In genomic region chr2:237724811-237725478, GRCh38 we compare ENCODE assay signal across 12 cellular contexts.
DNase-seq lines count a peak whose midpoint lies in the region; ATAC-seq, FAIRE-seq and TF ChIP-seq lines count a peak whose summit lies in the region.
"Had no signal": no experiment of that assay in that cellular context is flagged by ENCODE, and none has a peak within 500 bp of the region (broad histone marks: within the 10 kb centered on the region; RNA-seq: fewer than 3 reads in every experiment).

No MANE protein-coding gene starts in this region.

- peaks cover 11% of the 10 kb centered on the region for H3K4me1 ChIP-seq in CD4-positive, CD25-positive, alpha-beta regulatory T cell (ENCODE audit: control insufficient read depth, insufficient read depth, low read length, poor library complexity, severe bottlenecking)

- H3K36me3 ChIP-seq in CD4-positive, CD25-positive, alpha-beta regulatory T cell (ENCODE audit: control insufficient read depth, insufficient read depth, low read length) = peaks cover 31% of the 10 kb centered on the region

- FAIRE-seq in GM12892 (lab: Jason Lieb, UNC) = no peak
- FAIRE-seq: islet of Langerhans had no signal

- H3K4me1 Mint-ChIP-seq in CD4-positive, CD25-positive, alpha-beta regulatory T cell = peaks cover 27 to 77% (median 55%) of the 10 kb centered on the region in 4 donors
- peaks cover 65 to 81% (median 72%) of the 10 kb centered on the region in 3 donors for H3K4me1 Mint-ChIP-seq in T-cell
- H3K4me1 Mint-ChIP-seq in memory B cell = peaks cover 24% of the 10 kb centered on the region

- no peak for DNase-seq in CD4-positive, CD25-positive, alpha-beta regulatory T cell
- peak; percentile 75 for DNase-seq in NCI-H1092 treated with DMSO at 0.1 percent for 48 hours (lab: John Stamatoyannopoulos, UW)
- DNase-seq in T-cell = no peak
- DNase-seq in memory B cell (ENCODE audit: low spot score in 2 of 2) = no peak
- no peak for DNase-seq in GM12892 (ENCODE audit: insufficient read length)
- DNase-seq in pons (ENCODE audit: low spot score) = no peak
- DNase-seq in NCI-H1436 treated with DMSO at 0.1 percent for 48 hours (lab: John Stamatoyannopoulos, UW) = no peak
- DNase-seq in C1 segment of cervical spinal cord (lab: John Stamatoyannopoulos, UW) = no peak
- DNase-seq: activated CD4-positive, alpha-beta T cell treated with anti-CD3 and anti-CD28 coated beads, Interleukin-2, amount 10 ng/mL, durations not matched to agents 7 days and 5 days; erythroblast had no signal

- no peaks in the 10 kb centered on the region for H3K9me3 ChIP-seq in CD4-positive, CD25-positive, alpha-beta regulatory T cell (ENCODE audit: control insufficient read depth in 2 of 2, low read length in 2 of 2)
- H3K9me3 ChIP-seq: BLaER1 had no signal

- H3K27ac Mint-ChIP-seq in CD4-positive, CD25-positive, alpha-beta regulatory T cell = peak overlapping the region; percentile 67 to 85 (median 73)
- peak overlapping the region; percentile 26 to 53 for H3K27ac Mint-ChIP-seq in T-cell
- peak overlapping the region; percentile 48 for H3K27ac Mint-ChIP-seq in memory B cell
- H3K27ac Mint-ChIP-seq: activated CD4-positive, alpha-beta T cell treated with anti-CD3 and anti-CD28 coated beads, Interleukin-2, amount 10 ng/mL, durations not matched to agents 7 days and 5 days had no signal

- no peaks in the 10 kb centered on the region for H3K27me3 Mint-ChIP-seq in CD4-positive, CD25-positive, alpha-beta regulatory T cell
- H3K27me3 Mint-ChIP-seq in T-cell = no peaks in the 10 kb centered on the region
- H3K27me3 Mint-ChIP-seq in memory B cell = no peaks in the 10 kb centered on the region
- H3K27me3 Mint-ChIP-seq: activated CD4-positive, alpha-beta T cell treated with anti-CD3 and anti-CD28 coated beads, Interleukin-2, amount 10 ng/mL, durations not matched to agents 7 days and 5 days had no signal

- no peaks in the 10 kb centered on the region for H3K27me3 ChIP-seq in CD4-positive, CD25-positive, alpha-beta regulatory T cell (ENCODE audit: control insufficient read depth, insufficient read depth, low read length)
- H3K27me3 ChIP-seq: BLaER1 had no signal

- no peak overlapping the region for H3K4me3 ChIP-seq in CD4-positive, CD25-positive, alpha-beta regulatory T cell (ENCODE audit: low read depth, low read length)
- H3K4me3 ChIP-seq: BLaER1 had no signal

- POLR2A ChIA-PET in T-cell (lab: Charles Lee) = interaction anchor here in 1 of 2 donors (1.0 kb wide), 1 partner anchor 37 kb away, joined by 3 read pairs; no protein-coding TSS in a partner anchor

- ATAC-seq in CD4-positive, CD25-positive, alpha-beta regulatory T cell (ENCODE audit: low read depth in 2 of 2) = no peak
- ATAC-seq in T-cell (replicated peaks in 1 of 4) (no peak), memory B cell (ENCODE audit: low read depth) (no peak)

- H3K36me3 Mint-ChIP-seq in CD4-positive, CD25-positive, alpha-beta regulatory T cell = peaks cover 5% of the 10 kb centered on the region
- H3K36me3 Mint-ChIP-seq in T-cell (peaks cover 22% of the 10 kb centered on the region), memory B cell (peaks cover 6% of the 10 kb centered on the region)

- H3K27ac ChIP-seq in CD4-positive, CD25-positive, alpha-beta regulatory T cell (ENCODE audit: insufficient read depth, low read length, poor library complexity, severe bottlenecking) = no peak overlapping the region
- H3K27ac ChIP-seq: BLaER1 had no signal

- H3K4me3 Mint-ChIP-seq in CD4-positive, CD25-positive, alpha-beta regulatory T cell = peak overlapping the region in 1 of 4 donors; percentile 60
- H3K4me3 Mint-ChIP-seq in T-cell = no peak overlapping the region
- no peak overlapping the region for H3K4me3 Mint-ChIP-seq in memory B cell
- H3K4me3 Mint-ChIP-seq: activated CD4-positive, alpha-beta T cell treated with anti-CD3 and anti-CD28 coated beads, Interleukin-2, amount 10 ng/mL, durations not matched to agents 7 days and 5 days had no signal

- TF ChIP-seq POLR2A in GM12892 (IDR thresholded peaks at IDR 0.05; ENCODE audit: low read depth, low read length) = no peak

- no peaks in the 10 kb centered on the region for H3K9me3 Mint-ChIP-seq in CD4-positive, CD25-positive, alpha-beta regulatory T cell
- H3K9me3 Mint-ChIP-seq in T-cell (no peaks in the 10 kb centered on the region), memory B cell (no peaks in the 10 kb centered on the region)
- H3K9me3 Mint-ChIP-seq: activated CD4-positive, alpha-beta T cell treated with anti-CD3 and anti-CD28 coated beads, Interleukin-2, amount 10 ng/mL, durations not matched to agents 7 days and 5 days had no signal

- CTCF ChIA-PET in T-cell (lab: Charles Lee) = no interaction called here
